Comparison of ENCODE assay signal across 24 cellular contexts in genomic region chr2:45716915-45717314, GRCh38.
"Had no signal": no experiment of that assay in that cellular context is flagged by ENCODE, and none has a peak within 500 bp of the region (broad histone marks: within the 10 kb centered on the region; RNA-seq: fewer than 3 reads in every experiment).

No MANE protein-coding gene starts in this region.

- H3K27ac Mint-ChIP-seq: mesothelial cell of epicardium; naive thymus-derived CD4-positive, alpha-beta T cell; nephron; neural progenitor cell; progenitor cell of endocrine pancreas had no signal

- H3K36me3 ChIP-seq: gastrocnemius medialis, neural progenitor cell, right lobe of liver, suprapubic skin, transverse colon, upper lobe of right lung, uterus had no signal

- H3K9me3 ChIP-seq: gastrocnemius medialis, mucosa of descending colon, right lobe of liver, suprapubic skin, transverse colon, upper lobe of right lung, uterus had no signal

- DNase-seq: dorsolateral prefrontal cortex; effector CD4-positive, alpha-beta T cell; gastrocnemius medialis; head of caudate nucleus; left ventricle myocardium superior; mesenchymal stem cell; mucosa of descending colon; naive thymus-derived CD4-positive, alpha-beta T cell; right lobe of liver; small intestine; stimulated activated CD4-positive, alpha-beta T cell treated with anti-CD3 and anti-CD28 coated beads, Interleukin-15, amount 100 ng/mL, for 24 hours; stimulated activated CD4-positive, alpha-beta T cell treated with anti-CD3 and anti-CD28 coated beads, Interleukin-2, amount 100 ng/mL, for 48 hours; stimulated activated naive CD4-positive, alpha-beta T cell; stimulated activated naive CD8-positive, alpha-beta T cell treated with anti-CD3 and anti-CD28 coated beads, Interleukin-15, amount 100 ng/mL, for 72 hours; transverse colon; upper lobe of right lung; uterus had no signal

- H3K36me3 Mint-ChIP-seq: mesothelial cell of epicardium, neural progenitor cell had no signal

- H3K27me3 Mint-ChIP-seq: naive thymus-derived CD4-positive, alpha-beta T cell; stimulated activated naive CD8-positive, alpha-beta T cell treated with anti-CD3 and anti-CD28 coated beads, Interleukin-15, amount 100 ng/mL, for 72 hours had no signal

- ATAC-seq: gastrocnemius medialis; left ventricle myocardium superior; mucosa of descending colon; naive thymus-derived CD4-positive, alpha-beta T cell; right lobe of liver; stimulated activated naive CD8-positive, alpha-beta T cell treated with anti-CD3 and anti-CD28 coated beads, Interleukin-15, amount 100 ng/mL, for 72 hours; upper lobe of right lung had no signal

- H3K4me3 ChIP-seq: dorsolateral prefrontal cortex, gastrocnemius medialis, lung, mucosa of descending colon, neural progenitor cell, right lobe of liver, suprapubic skin, transverse colon, upper lobe of right lung, uterus had no signal

- H3K4me3 Mint-ChIP-seq: mesothelial cell of epicardium; naive thymus-derived CD4-positive, alpha-beta T cell; nephron; neural progenitor cell; stimulated activated naive CD8-positive, alpha-beta T cell treated with anti-CD3 and anti-CD28 coated beads, Interleukin-15, amount 100 ng/mL, for 72 hours had no signal

- H3K9me3 Mint-ChIP-seq: mesothelial cell of epicardium, nephron, neural progenitor cell had no signal

- H3K4me1 ChIP-seq: neural progenitor cell, transverse colon, upper lobe of right lung, uterus had no signal

- H3K27ac ChIP-seq: dorsolateral prefrontal cortex, gastrocnemius medialis, neural progenitor cell, parathyroid adenoma, right lobe of liver, suprapubic skin, transverse colon, upper lobe of right lung, uterus had no signal

- H3K4me1 Mint-ChIP-seq: stimulated activated naive CD8-positive, alpha-beta T cell treated with anti-CD3 and anti-CD28 coated beads, Interleukin-15, amount 100 ng/mL, for 72 hours had no signal
